Comparison of ENCODE assay signal across 1 cellular context in the genomic region with DNA sequence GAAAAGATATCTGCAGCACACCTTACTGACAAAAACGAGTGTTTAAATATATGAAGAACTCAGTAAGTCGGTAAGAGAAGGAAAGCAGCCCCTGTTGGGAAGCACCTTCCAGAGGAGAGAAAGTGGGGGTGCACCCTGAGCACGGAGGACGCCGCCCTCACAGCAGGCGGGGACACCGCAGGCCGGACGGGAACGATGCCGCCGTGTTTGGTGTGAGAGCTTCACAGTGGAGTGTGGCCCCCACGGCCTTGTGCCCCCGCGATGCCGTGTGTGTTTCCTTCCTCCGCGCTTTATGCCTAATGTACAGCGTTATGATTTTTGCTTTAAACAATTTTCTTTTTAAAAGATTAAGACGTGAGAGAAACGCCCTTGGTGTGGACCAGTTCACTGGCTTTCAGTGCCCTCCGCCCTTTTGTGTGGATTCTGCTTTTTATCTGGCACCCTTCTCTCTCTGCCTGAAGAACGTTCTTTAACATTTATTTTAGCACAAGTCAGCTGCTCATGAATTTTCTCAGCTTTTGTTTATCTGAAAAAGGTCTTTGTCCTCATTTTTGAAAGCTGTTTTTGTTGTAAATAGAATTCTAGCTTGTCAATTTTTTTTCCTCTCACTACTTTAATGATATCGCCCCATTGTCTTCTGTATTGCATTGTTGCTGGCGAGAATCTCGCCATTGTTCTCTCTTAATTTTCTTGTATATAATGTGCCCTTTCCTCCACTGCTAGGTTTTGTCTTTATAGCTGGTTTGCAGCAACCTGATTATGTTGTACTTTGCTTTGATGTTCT.
TF ChIP-seq lines count a peak whose summit lies in the region.

No MANE protein-coding gene starts in this region.

TF ChIP-seq in GM12878, 131 proteins besides CTCF, POLR2A, EP300 and RAD21 (continued from another document):
- TF ChIP-seq, protein P1, sequence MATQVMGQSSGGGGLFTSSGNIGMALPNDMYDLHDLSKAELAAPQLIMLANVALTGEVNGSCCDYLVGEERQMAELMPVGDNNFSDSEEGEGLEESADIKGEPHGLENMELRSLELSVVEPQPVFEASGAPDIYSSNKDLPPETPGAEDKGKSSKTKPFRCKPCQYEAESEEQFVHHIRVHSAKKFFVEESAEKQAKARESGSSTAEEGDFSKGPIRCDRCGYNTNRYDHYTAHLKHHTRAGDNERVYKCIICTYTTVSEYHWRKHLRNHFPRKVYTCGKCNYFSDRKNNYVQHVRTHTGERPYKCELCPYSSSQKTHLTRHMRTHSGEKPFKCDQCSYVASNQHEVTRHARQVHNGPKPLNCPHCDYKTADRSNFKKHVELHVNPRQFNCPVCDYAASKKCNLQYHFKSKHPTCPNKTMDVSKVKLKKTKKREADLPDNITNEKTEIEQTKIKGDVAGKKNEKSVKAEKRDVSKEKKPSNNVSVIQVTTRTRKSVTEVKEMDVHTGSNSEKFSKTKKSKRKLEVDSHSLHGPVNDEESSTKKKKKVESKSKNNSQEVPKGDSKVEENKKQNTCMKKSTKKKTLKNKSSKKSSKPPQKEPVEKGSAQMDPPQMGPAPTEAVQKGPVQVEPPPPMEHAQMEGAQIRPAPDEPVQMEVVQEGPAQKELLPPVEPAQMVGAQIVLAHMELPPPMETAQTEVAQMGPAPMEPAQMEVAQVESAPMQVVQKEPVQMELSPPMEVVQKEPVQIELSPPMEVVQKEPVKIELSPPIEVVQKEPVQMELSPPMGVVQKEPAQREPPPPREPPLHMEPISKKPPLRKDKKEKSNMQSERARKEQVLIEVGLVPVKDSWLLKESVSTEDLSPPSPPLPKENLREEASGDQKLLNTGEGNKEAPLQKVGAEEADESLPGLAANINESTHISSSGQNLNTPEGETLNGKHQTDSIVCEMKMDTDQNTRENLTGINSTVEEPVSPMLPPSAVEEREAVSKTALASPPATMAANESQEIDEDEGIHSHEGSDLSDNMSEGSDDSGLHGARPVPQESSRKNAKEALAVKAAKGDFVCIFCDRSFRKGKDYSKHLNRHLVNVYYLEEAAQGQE (IDR thresholded peaks at IDR 0.05; ENCODE audit: low read depth, low read length), result no peak
TF ChIP-seq in GM12878: peak in this region for 0.
